Comparison of ENCODE assay signal across 8 cellular contexts in genomic region chr2:21346984-21347383, GRCh38.
"Had no signal": no experiment of that assay in that cellular context is flagged by ENCODE, and none has a peak within 500 bp of the region (broad histone marks: within the 10 kb centered on the region; RNA-seq: fewer than 3 reads in every experiment).

No MANE protein-coding gene starts in this region.

- H3K4me3 ChIP-seq: GM12878 had no signal

- ATAC-seq: GM12878 had no signal

- DNase-seq: GDM1, GF-D8 had no signal

- FAIRE-seq: G401.6, GM12878, GM12891, GM12892, GM18507, GM19239 had no signal
